ENCODE assay signal across 8 cellular contexts in the genomic region with DNA sequence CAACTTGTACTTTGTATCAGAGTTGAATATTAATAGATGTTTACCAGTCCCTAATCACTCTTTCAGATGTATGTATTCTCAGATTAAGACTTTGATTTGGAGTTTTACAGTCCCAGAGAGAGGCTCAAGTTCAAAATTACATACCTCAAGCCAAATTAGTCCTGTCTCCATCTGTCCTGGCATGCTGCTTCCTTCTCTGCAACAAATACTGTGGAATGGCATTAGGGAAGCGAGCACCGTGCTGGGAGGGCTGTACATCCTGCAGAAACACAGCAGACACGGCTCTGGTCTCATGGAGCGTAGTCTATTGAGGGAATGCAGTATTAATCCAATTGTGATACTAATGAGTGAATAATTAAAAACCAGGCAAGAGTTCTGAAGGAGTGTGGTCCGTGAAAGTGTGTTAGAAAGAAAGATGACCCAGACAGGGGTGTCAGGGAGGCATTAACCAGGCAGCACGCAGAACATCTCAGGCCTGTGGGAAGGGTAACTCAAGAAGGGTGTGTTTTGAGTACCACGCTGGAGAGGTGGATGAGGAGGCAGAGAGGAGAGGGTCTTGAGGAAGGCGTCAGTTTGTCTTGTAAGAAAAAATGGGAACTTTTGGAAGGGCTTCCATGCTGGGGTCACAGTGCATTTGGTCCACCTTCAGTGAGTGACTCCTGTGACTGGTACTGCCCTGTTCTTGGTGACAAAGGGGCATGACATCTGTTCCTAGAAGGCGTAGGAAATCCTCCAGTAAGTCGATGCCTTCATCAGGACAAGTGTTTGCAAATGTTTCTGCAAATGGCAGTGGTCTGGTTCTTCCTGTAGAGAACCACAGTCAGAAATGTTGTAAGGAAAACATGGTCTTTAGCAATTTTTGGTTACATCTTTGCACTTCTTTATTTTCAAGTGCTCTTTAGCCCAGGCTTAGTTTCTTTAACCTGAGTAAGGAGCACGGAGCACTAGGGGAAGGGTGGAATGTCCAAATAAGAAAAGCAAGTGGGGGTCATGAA. TPM values are rescaled to one million over a fixed set of nuclear protein-coding genes. Genes with fewer than 3 reads are reported as not detected.
DNase-seq lines count a peak whose midpoint lies in the region; ATAC-seq, FAIRE-seq and TF ChIP-seq lines count a peak whose summit lies in the region.

No MANE protein-coding gene starts in this region.

- FAIRE-seq in keratinocyte (lab: Jason Lieb, UNC) (peak; percentile 55), urothelium cell line (lab: Jason Lieb, UNC) (no peak)

- H3K27ac ChIP-seq in right atrium auricular region, result peak overlapping the region; percentile 73 to 78
- peak overlapping the region; percentile 75 for H3K27ac ChIP-seq in keratinocyte (ENCODE audit: control insufficient read depth, insufficient read depth, low read length)
- H3K27ac ChIP-seq in thoracic aorta, result peak overlapping the region in 1 of 2 donors; percentile 73

- peak overlapping the region; percentile 58 to 69 for H3K4me3 ChIP-seq in right atrium auricular region
- peak overlapping the region; percentile 64 to 95 (median 90) for H3K4me3 ChIP-seq in keratinocyte (ENCODE audit: control insufficient read depth in 2 of 3, extremely low read depth in 1 of 3, insufficient read depth in 2 of 3, low read depth in 1 of 3, low read length in 3 of 3)
- peak overlapping the region; percentile 75 for H3K4me3 ChIP-seq in thoracic aorta

- intact Hi-C loops in left ventricle myocardium superior (cut with micrococcal nuclease), result no loop called here

- H3K4me1 ChIP-seq in right atrium auricular region (peaks cover 0 to 34% of the 10 kb centered on the region in 2 donors), keratinocyte (ENCODE audit: control insufficient read depth, extremely low read depth, insufficient read depth, low read length) (peaks cover 38% of the 10 kb centered on the region), thoracic aorta (ENCODE audit: control insufficient read depth in 1 of 2, low read depth in 2 of 2) (peaks cover 24 to 40% of the 10 kb centered on the region in 2 donors)

- CTCF ChIA-PET in activated CD8-positive, alpha-beta T cell treated with anti-CD3 and anti-CD28 coated beads, Interleukin-2, amount 10 ng/mL, durations not matched to agents 7 days and 5 days (lab: Charles Lee), result interaction anchor here (1.0 to 2.2 kb wide), 2 partner anchors 17 to 210 kb away, joined by 3 to 6 read pairs; no protein-coding TSS in a partner anchor

- no peak for ATAC-seq in left ventricle myocardium superior
- ATAC-seq in activated CD8-positive, alpha-beta T cell treated with anti-CD3 and anti-CD28 coated beads, Interleukin-2, amount 10 ng/mL, durations not matched to agents 7 days and 5 days, result no peak
- no peak for ATAC-seq in thoracic aorta (ENCODE audit: insufficient number of reproducible peaks, low FRiP score, low read depth)
- ATAC-seq in HG03354 (IDR thresholded peaks at IDR 0.05; ENCODE audit: poor library complexity, severe bottlenecking, unreplicated experiment), result no peak

- H3K9me1 ChIP-seq in keratinocyte (ENCODE audit: control insufficient read depth, extremely low read depth, insufficient read depth, low read length), result no peaks in the 10 kb centered on the region

- peak overlapping the region; percentile 86 for H3K27ac Mint-ChIP-seq in activated CD8-positive, alpha-beta T cell treated with anti-CD3 and anti-CD28 coated beads, Interleukin-2, amount 10 ng/mL, durations not matched to agents 7 days and 5 days

- peaks cover 2% of the 10 kb centered on the region for H4K20me1 ChIP-seq in keratinocyte (ENCODE audit: control insufficient read depth, extremely low read depth, insufficient read depth, low read length)

- peaks cover 24% of the 10 kb centered on the region for H3K4me1 Mint-ChIP-seq in activated CD8-positive, alpha-beta T cell treated with anti-CD3 and anti-CD28 coated beads, Interleukin-2, amount 10 ng/mL, durations not matched to agents 7 days and 5 days (ENCODE audit: low read depth)

- H3K27me3 Mint-ChIP-seq in activated CD8-positive, alpha-beta T cell treated with anti-CD3 and anti-CD28 coated beads, Interleukin-2, amount 10 ng/mL, durations not matched to agents 7 days and 5 days (ENCODE audit: low read depth), result no peaks in the 10 kb centered on the region

- DNase-seq in right atrium auricular region (ENCODE audit: low spot score) (no peak), left ventricle myocardium superior (no peak), keratinocyte (ENCODE audit: low read depth, low spot score) (no peak), thoracic aorta (ENCODE audit: low spot score) (no peak), NCI-H748 (lab: John Stamatoyannopoulos, UW; ENCODE audit: unreplicated experiment) (no peak), urothelium cell line (ENCODE audit: low spot score) (no peak)
- no peak for DNase-seq in activated CD8-positive, alpha-beta T cell treated with anti-CD3 and anti-CD28 coated beads, Interleukin-2, amount 10 ng/mL, durations not matched to agents 7 days and 5 days

- peaks cover 57% of the 10 kb centered on the region for H3K79me2 ChIP-seq in keratinocyte (ENCODE audit: control insufficient read depth, insufficient read depth, low read length)

- H3K9ac ChIP-seq in keratinocyte (ENCODE audit: control insufficient read depth, extremely low read depth, insufficient read depth, low read length), result peak overlapping the region; percentile 82

- H3K36me3 Mint-ChIP-seq in activated CD8-positive, alpha-beta T cell treated with anti-CD3 and anti-CD28 coated beads, Interleukin-2, amount 10 ng/mL, durations not matched to agents 7 days and 5 days (ENCODE audit: low read depth), result peaks cover 22% of the 10 kb centered on the region

- peak overlapping the region; percentile 84 for H3K4me3 Mint-ChIP-seq in activated CD8-positive, alpha-beta T cell treated with anti-CD3 and anti-CD28 coated beads, Interleukin-2, amount 10 ng/mL, durations not matched to agents 7 days and 5 days

- POLR2A ChIA-PET in activated CD8-positive, alpha-beta T cell treated with anti-CD3 and anti-CD28 coated beads, Interleukin-2, amount 10 ng/mL, durations not matched to agents 7 days and 5 days (lab: Charles Lee), result interaction anchor here (0.5 to 1.1 kb wide), 3 partner anchors 16 to 70 kb away, joined by 3 to 4 read pairs (median 3); no protein-coding TSS in a partner anchor

- H3K4me2 ChIP-seq in keratinocyte (ENCODE audit: control insufficient read depth, extremely low read depth, insufficient read depth, low read depth, low read length), result peak overlapping the region; percentile 86

- dilution Hi-C loops in keratinocyte (cut with MboI; ENCODE audit: extremely low pct_ligation_motif_present, low sequenced_read_pairs), result no loop called here

- H3K9me3 Mint-ChIP-seq in activated CD8-positive, alpha-beta T cell treated with anti-CD3 and anti-CD28 coated beads, Interleukin-2, amount 10 ng/mL, durations not matched to agents 7 days and 5 days (ENCODE audit: insufficient read depth), result no peaks in the 10 kb centered on the region

- no peak overlapping the region for H2AFZ ChIP-seq in keratinocyte (ENCODE audit: control insufficient read depth, low read length)

- H3K36me3 ChIP-seq in right atrium auricular region, result no peaks in the 10 kb centered on the region
- peaks cover 0 to 3% of the 10 kb centered on the region in 2 experiments for H3K36me3 ChIP-seq in keratinocyte (ENCODE audit: control insufficient read depth in 2 of 2, extremely low read depth in 1 of 2, insufficient read depth in 2 of 2, low read length in 2 of 2)
- H3K36me3 ChIP-seq in thoracic aorta, result no peaks in the 10 kb centered on the region

- no peaks in the 10 kb centered on the region for H3K27me3 ChIP-seq in right atrium auricular region
- H3K27me3 ChIP-seq in keratinocyte (ENCODE audit: control insufficient read depth, extremely low read depth, insufficient read depth, low read length), result no peaks in the 10 kb centered on the region
- H3K27me3 ChIP-seq in thoracic aorta (replicated peaks; ENCODE audit: insufficient read depth), result no peaks in the 10 kb centered on the region

- TF ChIP-seq CTCF in right atrium auricular region (IDR thresholded peaks at IDR 0.05), result no peak
- no peak for TF ChIP-seq CTCF in keratinocyte (optimal IDR thresholded peaks at IDR 0.05 in 1 of 3, IDR thresholded peaks at IDR 0.05 in 1 of 3, conservative IDR thresholded peaks at IDR 0.05 in 1 of 3; ENCODE audit: extremely low read depth in 1 of 3, insufficient read depth in 2 of 3, low read length in 3 of 3)
- TF ChIP-seq CTCF in thoracic aorta (IDR thresholded peaks at IDR 0.05), result no peak

- H3K9me3 ChIP-seq in right atrium auricular region (no peaks in the 10 kb centered on the region), keratinocyte (ENCODE audit: control insufficient read depth, low read depth, low read length) (no peaks in the 10 kb centered on the region), thoracic aorta (no peaks in the 10 kb centered on the region)

RNA-seq across cellular contexts. Expression of a gene that starts 1.6 kb away (rescaled TPM):
- total RNA-seq in right atrium auricular region (10 to 100 TPM; 44.4 to 60.8 TPM), left ventricle myocardium superior (121 TPM), thoracic aorta (10 to 100 TPM; 25.5 to 29.5 TPM)
- 10 to 100 TPM; 40.4 to 41.7 TPM for total RNA-seq in activated CD8-positive, alpha-beta T cell treated with anti-CD3 and anti-CD28 coated beads, Interleukin-2, amount 10 ng/mL, durations not matched to agents 7 days and 5 days
- 27.7 to 54.7 TPM (median 42.0 TPM) in 3 replicates for polyA plus RNA-seq in keratinocyte
- polyA plus RNA-seq in keratinocyte (2011; ENCODE audit: low read depth), result 61.7 TPM
- 55.3 and 55.7 TPM in 2 replicates for polyA plus RNA-seq in keratinocyte (2011; cell fraction: cytosol; rRNA removed)
- 11.5 and 15.5 TPM in 2 replicates for polyA plus RNA-seq in keratinocyte (2011; cell fraction: nucleus; rRNA removed)
- polyA plus RNA-seq in keratinocyte (2012; ENCODE audit: low replicate concordance), result 45.9 and 72.4 TPM in 2 replicates
- 2.3 to 15.1 TPM (median 5.9 TPM) in 3 replicates for polyA minus RNA-seq in keratinocyte
- polyA minus RNA-seq in keratinocyte (2011; cell fraction: cytosol; rRNA and poly(A)+ RNA removed), result 17.3 TPM
- 6.1 and 12.3 TPM in 2 replicates for polyA minus RNA-seq in keratinocyte (2011; cell fraction: nucleus; rRNA and poly(A)+ RNA removed)
